Comparison of ENCODE assay signal across 19 cellular contexts in the genomic region with DNA sequence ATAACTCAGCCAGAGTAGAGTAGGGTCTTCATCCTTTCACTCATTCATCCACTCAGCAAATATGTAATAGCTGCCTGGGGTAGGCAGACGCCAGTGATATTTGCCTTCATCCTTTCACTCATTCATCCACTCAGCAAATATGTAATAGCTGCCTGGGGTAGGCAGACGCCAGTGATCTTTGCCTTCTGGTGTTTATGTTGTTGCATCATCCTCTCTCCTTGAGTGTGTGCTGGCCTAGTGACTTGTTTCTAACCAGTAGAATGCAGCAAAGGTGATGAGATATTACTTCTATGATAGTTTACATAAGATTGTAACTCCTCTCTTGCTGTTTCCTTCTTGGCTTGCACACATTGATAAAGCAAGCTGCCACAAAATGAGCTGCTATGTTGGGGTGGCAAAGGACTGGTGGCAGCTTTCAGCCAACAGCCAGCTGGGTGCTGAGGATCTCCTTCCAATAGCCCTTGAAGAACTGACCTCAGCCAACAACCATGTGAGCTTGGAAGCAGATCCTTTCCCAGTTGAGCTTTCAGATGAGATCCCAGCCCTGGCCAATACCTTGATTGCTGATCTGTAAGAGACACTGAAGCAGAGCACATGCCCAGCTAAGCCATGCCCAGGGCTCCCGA.
"Had no signal": no experiment of that assay in that cellular context is flagged by ENCODE, and none has a peak within 500 bp of the region (broad histone marks: within the 10 kb centered on the region; RNA-seq: fewer than 3 reads in every experiment).

No MANE protein-coding gene starts in this region.

- H3K4me2 ChIP-seq: neural progenitor cell had no signal

- H3K4me3 ChIP-seq: cardiac muscle cell, neural progenitor cell had no signal

- H3K27ac ChIP-seq: cardiac muscle cell, neural progenitor cell had no signal

- ATAC-seq: activated T-helper 17 cell treated with anti-CD3 and anti-CD28 coated beads, Interleukin-2, amount 50 U/mL, for 72 hours; esophagus mucosa; left ventricle myocardium superior; naive thymus-derived CD8-positive, alpha-beta T cell; T-cell had no signal

- H3K4me1 ChIP-seq: neural progenitor cell had no signal

- H3K27me3 ChIP-seq: cardiac muscle cell, neural progenitor cell had no signal

- H2AFZ ChIP-seq: neural progenitor cell had no signal

- H3K27ac Mint-ChIP-seq: activated naive CD8-positive, alpha-beta T cell treated with anti-CD3 and anti-CD28 coated beads for 36 hours; activated T-helper 17 cell treated with anti-CD3 and anti-CD28 coated beads, Interleukin-2, amount 50 U/mL, for 72 hours; dendritic cell treated with granulocyte-macrophage colony-stimulating factor and Interleukin-4, amounts not matched to agents 40 ng/mL and 50 ng/mL, for 4 days; mesothelial cell of epicardium; naive thymus-derived CD8-positive, alpha-beta T cell; neural progenitor cell; T-cell had no signal

- H3K36me3 ChIP-seq: cardiac muscle cell, neural progenitor cell had no signal

- H3K27me3 Mint-ChIP-seq: activated naive CD8-positive, alpha-beta T cell treated with anti-CD3 and anti-CD28 coated beads for 36 hours; activated T-helper 17 cell treated with anti-CD3 and anti-CD28 coated beads, Interleukin-2, amount 50 U/mL, for 72 hours; dendritic cell treated with granulocyte-macrophage colony-stimulating factor and Interleukin-4, amounts not matched to agents 40 ng/mL and 50 ng/mL, for 4 days; naive thymus-derived CD8-positive, alpha-beta T cell; T-cell had no signal

- H3K4me3 Mint-ChIP-seq: activated naive CD8-positive, alpha-beta T cell treated with anti-CD3 and anti-CD28 coated beads for 36 hours; activated T-helper 17 cell treated with anti-CD3 and anti-CD28 coated beads, Interleukin-2, amount 50 U/mL, for 72 hours; dendritic cell treated with granulocyte-macrophage colony-stimulating factor and Interleukin-4, amounts not matched to agents 40 ng/mL and 50 ng/mL, for 4 days; mesothelial cell of epicardium; naive thymus-derived CD8-positive, alpha-beta T cell; neural progenitor cell; T-cell had no signal

- DNase-seq: activated naive CD8-positive, alpha-beta T cell treated with anti-CD3 and anti-CD28 coated beads for 36 hours; activated T-cell treated with anti-CD3 and anti-CD28 coated beads, Interleukin-2, amount 50 U/mL, for 1 hour; amygdala; effector CD4-positive, alpha-beta T cell; foreskin melanocyte; glutamatergic neuron; hippocampal formation; left ventricle myocardium superior; mammary epithelial cell; naive thymus-derived CD8-positive, alpha-beta T cell; stimulated activated CD4-positive, alpha-beta T cell treated with anti-CD3 and anti-CD28 coated beads, Interleukin-4, amount 100 ng/mL, for 1 hour; stimulated activated naive CD4-positive, alpha-beta T cell; T-cell had no signal

- H3K4me1 Mint-ChIP-seq: activated naive CD8-positive, alpha-beta T cell treated with anti-CD3 and anti-CD28 coated beads for 36 hours; mesothelial cell of epicardium; naive thymus-derived CD8-positive, alpha-beta T cell; neural progenitor cell; T-cell had no signal

- H3K9me3 Mint-ChIP-seq: activated naive CD8-positive, alpha-beta T cell treated with anti-CD3 and anti-CD28 coated beads for 36 hours; activated T-helper 17 cell treated with anti-CD3 and anti-CD28 coated beads, Interleukin-2, amount 50 U/mL, for 72 hours; dendritic cell treated with granulocyte-macrophage colony-stimulating factor and Interleukin-4, amounts not matched to agents 40 ng/mL and 50 ng/mL, for 4 days; naive thymus-derived CD8-positive, alpha-beta T cell; neural progenitor cell; T-cell had no signal

- H3K9ac ChIP-seq: neural progenitor cell had no signal
